36 cellular contexts compared by ENCODE assay signal in the genomic region with DNA sequence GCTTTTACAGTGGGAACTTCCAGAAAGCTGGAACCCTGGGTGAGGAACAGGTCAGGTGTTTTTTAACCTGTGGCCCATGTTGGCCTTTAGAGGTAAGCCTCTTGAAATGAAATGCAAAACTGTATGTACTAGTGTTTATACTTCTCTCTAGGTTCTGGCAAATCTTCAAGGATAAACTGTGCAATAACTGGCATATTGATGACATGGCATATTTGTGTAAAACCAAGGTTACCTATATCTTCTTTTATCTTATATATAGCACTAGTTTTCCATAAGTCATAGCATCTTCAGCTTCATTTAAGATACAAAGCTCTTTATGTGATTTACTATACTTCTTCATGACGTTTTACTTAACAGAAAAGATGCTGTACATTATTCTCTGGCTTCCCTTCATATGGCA.
"Had no signal": no experiment of that assay in that cellular context is flagged by ENCODE, and none has a peak within 500 bp of the region (broad histone marks: within the 10 kb centered on the region; RNA-seq: fewer than 3 reads in every experiment).

No MANE protein-coding gene starts in this region.

- ATAC-seq: activated naive CD8-positive, alpha-beta T cell treated with anti-CD3 and anti-CD28 coated beads, Interleukin-2, amount 50 U/mL, for 24 hours; Right ventricle myocardium inferior had no signal

- H3K4me3 Mint-ChIP-seq: activated CD4-positive, alpha-beta memory T cell treated with anti-CD3 and anti-CD28 coated beads, Interleukin-2, amount 10 ng/mL, durations not matched to agents 7 days and 5 days; activated naive CD4-positive, alpha-beta T cell treated with anti-CD3 and anti-CD28 coated beads, Interleukin-2, amount 10 ng/mL, durations not matched to agents 7 days and 5 days; activated naive CD8-positive, alpha-beta T cell; activated naive CD8-positive, alpha-beta T cell treated with anti-CD3 and anti-CD28 coated beads, Interleukin-2, amount 50 U/mL, for 24 hours; activated T-cell treated with anti-CD3 and anti-CD28 coated beads, Interleukin-2, amount 50 U/mL, for 24 hours; activated T-helper 1 cell treated with anti-CD3 and anti-CD28 coated beads, Interleukin-12 subunit alpha, Interleukin-12 subunit beta, Interleukin-2, Interleukin-4 antibody, amounts not matched to agents 30 ng/mL and 10 ng/mL and 1 ng/mL, durations not matched to agents 14 hours and 24 hours and 36 hours; brain had no signal

- H3K4me2 ChIP-seq: PC-9 had no signal

- H3K27ac Mint-ChIP-seq: activated CD4-positive, alpha-beta memory T cell treated with anti-CD3 and anti-CD28 coated beads, Interleukin-2, amount 10 ng/mL, durations not matched to agents 7 days and 5 days; activated naive CD4-positive, alpha-beta T cell treated with anti-CD3 and anti-CD28 coated beads, Interleukin-2, amount 10 ng/mL, durations not matched to agents 7 days and 5 days; activated naive CD8-positive, alpha-beta T cell; activated naive CD8-positive, alpha-beta T cell treated with anti-CD3 and anti-CD28 coated beads, Interleukin-2, amount 50 U/mL, for 24 hours; activated T-cell treated with anti-CD3 and anti-CD28 coated beads, Interleukin-2, amount 50 U/mL, for 24 hours; activated T-helper 1 cell treated with anti-CD3 and anti-CD28 coated beads, Interleukin-12 subunit alpha, Interleukin-12 subunit beta, Interleukin-2, Interleukin-4 antibody, amounts not matched to agents 30 ng/mL and 10 ng/mL and 1 ng/mL, durations not matched to agents 14 hours and 24 hours and 36 hours; brain had no signal

- H3K9me3 Mint-ChIP-seq: activated CD4-positive, alpha-beta memory T cell treated with anti-CD3 and anti-CD28 coated beads, Interleukin-2, amount 10 ng/mL, durations not matched to agents 7 days and 5 days; activated naive CD4-positive, alpha-beta T cell treated with anti-CD3 and anti-CD28 coated beads, Interleukin-2, amount 10 ng/mL, durations not matched to agents 7 days and 5 days; activated naive CD8-positive, alpha-beta T cell treated with anti-CD3 and anti-CD28 coated beads, Interleukin-2, amount 50 U/mL, for 24 hours; activated T-cell treated with anti-CD3 and anti-CD28 coated beads, Interleukin-2, amount 50 U/mL, for 24 hours; activated T-helper 1 cell treated with anti-CD3 and anti-CD28 coated beads, Interleukin-12 subunit alpha, Interleukin-12 subunit beta, Interleukin-2, Interleukin-4 antibody, amounts not matched to agents 30 ng/mL and 10 ng/mL and 1 ng/mL, durations not matched to agents 14 hours and 24 hours and 36 hours; brain had no signal

- FAIRE-seq: bronchial epithelial cell, RCC 7860 had no signal

- DNase-seq: activated CD4-positive, alpha-beta memory T cell treated with anti-CD3 and anti-CD28 coated beads, Interleukin-2, amount 10 ng/mL, durations not matched to agents 7 days and 5 days; activated CD4-positive, alpha-beta T cell treated with anti-CD3 and anti-CD28 coated beads for 1 hour; activated CD4-positive, alpha-beta T cell treated with anti-CD3 and anti-CD28 coated beads for 48 hours; activated CD4-positive, CD25-positive, alpha-beta regulatory T cell; activated effector memory CD4-positive, alpha-beta T cell treated with Interleukin-2 at 50 U/mL for 16 hours; activated naive CD4-positive, alpha-beta T cell treated with anti-CD3 and anti-CD28 coated beads, Interleukin-2, amount 10 ng/mL, durations not matched to agents 7 days and 5 days; activated naive CD8-positive, alpha-beta T cell treated with anti-CD3 and anti-CD28 coated beads, Interleukin-2, amount 50 U/mL, for 24 hours; activated T-cell treated with anti-CD3 and anti-CD28 coated beads, Interleukin-2, amount 50 U/mL, for 24 hours; anterior cingulate cortex; caudate nucleus; cerebellar nuclear complex; MM.1S; MV-4-11; NCI-H1092; NCI-H1436 treated with DMSO at 0.1 percent for 48 hours; NCI-H1694 treated with DMSO at 0.1 percent for 48 hours; NCI-H2029; NCI-H2171; NCI-H510A; NCI-H526; NCI-H748 treated with DMSO at 0.1 percent for 48 hours; NK-92 treated with Interleukin-12 subunit alpha and Interleukin-12 subunit beta, amount 100 ng/mL, for 24 hours; PC-9; SIG-M5; SW 1271; T-helper 1 cell; T-helper 2 cell; T-helper 9 cell had no signal

- H3K4me3 ChIP-seq: PC-9 had no signal

- H3K27ac ChIP-seq: PC-9, RWPE1, VCaP had no signal

- H3K27me3 Mint-ChIP-seq: activated CD4-positive, alpha-beta memory T cell treated with anti-CD3 and anti-CD28 coated beads, Interleukin-2, amount 10 ng/mL, durations not matched to agents 7 days and 5 days; activated naive CD4-positive, alpha-beta T cell treated with anti-CD3 and anti-CD28 coated beads, Interleukin-2, amount 10 ng/mL, durations not matched to agents 7 days and 5 days; activated naive CD8-positive, alpha-beta T cell; activated naive CD8-positive, alpha-beta T cell treated with anti-CD3 and anti-CD28 coated beads, Interleukin-2, amount 50 U/mL, for 24 hours; activated T-cell treated with anti-CD3 and anti-CD28 coated beads, Interleukin-2, amount 50 U/mL, for 24 hours; brain had no signal
